In genomic region chr19:29858000-29858596, GRCh38 we compare ENCODE assay signal across 8 cellular contexts. TPM values are rescaled to one million over a fixed set of nuclear protein-coding genes. Genes with fewer than 3 reads are reported as not detected.
A peak's percentile ranks its signal among the peaks of the same experiment; 100 is the strongest.
DNase-seq lines count a peak whose midpoint lies in the region; ATAC-seq, FAIRE-seq and TF ChIP-seq lines count a peak whose summit lies in the region.

No MANE protein-coding gene starts in this region.

- H3K36me3 ChIP-seq in thoracic aorta, result no peaks in the 10 kb centered on the region

- no peak for DNase-seq in GM12891 (ENCODE audit: insufficient read length, low spot score)
- peak; percentile 18 for DNase-seq in NB4 (ENCODE audit: low read depth)
- peak; percentile 77 for DNase-seq in activated effector memory CD4-positive, alpha-beta T cell treated with anti-CD3 and anti-CD28 coated beads, Interleukin-2, amount 50 U/mL, for 16 hours
- peak; percentile 75 for DNase-seq in iPS-NIHi7 (ENCODE audit: extremely low spot score)
- DNase-seq in thoracic aorta (ENCODE audit: low spot score), result no peak
- DNase-seq in NCI-H2081 treated with DMSO at 0.1 percent for 48 hours (lab: John Stamatoyannopoulos, UW), result no peak
- DNase-seq in NCI-H2081 (lab: John Stamatoyannopoulos, UW), result no peak
- no peak for DNase-seq in superior temporal gyrus (ENCODE audit: extremely low spot score)

- H3K9me3 ChIP-seq in thoracic aorta, result no peaks in the 10 kb centered on the region

- TF ChIP-seq POLR2A in GM12891 (IDR thresholded peaks at IDR 0.05; ENCODE audit: low read depth, low read length), result no peak
- no peak for TF ChIP-seq POLR2A in NB4 (IDR thresholded peaks at IDR 0.05; ENCODE audit: extremely low read depth, insufficient read length)

- peak; percentile 67 for FAIRE-seq in GM12891 (lab: Jason Lieb, UNC)

- TF ChIP-seq CTCF in NB4 (IDR thresholded peaks at IDR 0.05; ENCODE audit: low read depth, low read length), result peak; percentile 36
- peak; percentile 19 for TF ChIP-seq CTCF in thoracic aorta (IDR thresholded peaks at IDR 0.05)

- no peaks in the 10 kb centered on the region for H3K27me3 ChIP-seq in thoracic aorta (replicated peaks; ENCODE audit: insufficient read depth)

- H3K4me3 ChIP-seq in NB4 (ENCODE audit: low read depth, low read length) (no peak overlapping the region), thoracic aorta (no peak overlapping the region)

- no peak overlapping the region for H3K27ac ChIP-seq in thoracic aorta

- no peak for ATAC-seq in thoracic aorta (ENCODE audit: insufficient number of reproducible peaks, low FRiP score, low read depth)

- H3K4me1 ChIP-seq in thoracic aorta (ENCODE audit: control insufficient read depth in 1 of 2, low read depth in 2 of 2), result no peaks in the 10 kb centered on the region

TF ChIP-seq in GM12891, 5 proteins besides CTCF, POLR2A, EP300 and RAD21:
- TF ChIP-seq POLR2AphosphoS5 (IDR thresholded peaks at IDR 0.05; ENCODE audit: low read depth, low read length) (no peak), PAX5 (IDR thresholded peaks at IDR 0.05; ENCODE audit: insufficient read depth, low read length, severe bottlenecking) (no peak), TAF1 (IDR thresholded peaks at IDR 0.05; ENCODE audit: low read depth, low read length) (no peak), POU2F2 (IDR thresholded peaks at IDR 0.05; ENCODE audit: low read depth, low read length) (no peak), SPI1 (IDR thresholded peaks at IDR 0.05; ENCODE audit: low read depth, low read length) (no peak)

RNA-seq across cellular contexts. Expression of gene CCNE1, which starts 46.3 kb away (rescaled TPM):
- polyA plus RNA-seq in GM12891 (2012; ENCODE audit: low read depth, missing spikeins), result 16.5 TPM
- 1 to 10 TPM in 1 of 2 donors, not detected in 1; 4.6 TPM for total RNA-seq in thoracic aorta

Comparison
In these comparisons a context has a peak if more than half of its experiments do, and no peak if none do; other contexts are left out.
1. DNase-seq: peak in NB4 (single experiment), activated effector memory CD4-positive, alpha-beta T cell treated with anti-CD3 and anti-CD28 coated beads, Interleukin-2, amount 50 U/mL, for 16 hours (single experiment) and iPS-NIHi7 (single experiment); none in GM12891 (single experiment), thoracic aorta (single experiment), NCI-H2081 treated with DMSO at 0.1 percent for 48 hours (single experiment), NCI-H2081 (0 of 2) and superior temporal gyrus (single experiment).